Comparison of ENCODE assay signal across 16 cellular contexts in genomic region chr1:30123896-30124295, GRCh38.
"Had no signal": no experiment of that assay in that cellular context is flagged by ENCODE, and none has a peak within 500 bp of the region (broad histone marks: within the 10 kb centered on the region; RNA-seq: fewer than 3 reads in every experiment).

No MANE protein-coding gene starts in this region.

- H3K36me3 ChIP-seq: lower lobe of right lung, neural progenitor cell, pancreas, right lobe of liver, stomach, thoracic aorta, vagina had no signal

- ATAC-seq: foreskin keratinocyte; lower lobe of right lung; natural killer cell; pancreas; right lobe of liver; stimulated activated naive B cell treated with anti-CD40 and anti-IgM and Interleukin-4, amounts not matched to agents 10 μg/mL and 1 μg/mL and 100 μg/mL, for 72 hours had no signal

- H3K4me3 ChIP-seq: lower lobe of right lung, neural progenitor cell, pancreas, right lobe of liver, stomach, thoracic aorta, vagina had no signal

- H3K4me1 ChIP-seq: foreskin keratinocyte, neural progenitor cell, pancreas, right lobe of liver, stomach, vagina had no signal

- H3K27ac ChIP-seq: foreskin keratinocyte, lower lobe of right lung, neural progenitor cell, pancreas, right lobe of liver, stomach, thoracic aorta, vagina had no signal

- H3K9me3 ChIP-seq: lower lobe of right lung, pancreas, right lobe of liver, stomach, thoracic aorta, vagina had no signal

- DNase-seq: foreskin keratinocyte; hippocampal formation; lower lobe of right lung; natural killer cell; occipital lobe; pancreas; right lobe of liver; stimulated activated CD4-positive, alpha-beta T cell treated with anti-CD3 and anti-CD28 coated beads, Interleukin-15, amount 100 ng/mL, for 24 hours; stimulated activated CD4-positive, alpha-beta T cell treated with anti-CD3 and anti-CD28 coated beads, Interleukin-1b, Interleukin-23, amount 100 ng/mL, for 48 hours; stimulated activated CD4-positive, alpha-beta T cell treated with anti-CD3 and anti-CD28 coated beads, Interleukin-4, amount 100 ng/mL, for 24 hours; stimulated activated naive B cell treated with anti-CD40 and anti-IgM and Interleukin-4, amounts not matched to agents 10 μg/mL and 1 μg/mL and 100 μg/mL, for 72 hours; stomach; substantia nigra had no signal

- H3K27me3 ChIP-seq: foreskin keratinocyte, neural progenitor cell, pancreas, right lobe of liver, vagina had no signal
